ENCODE assay signal across 25 cellular contexts in the genomic region with DNA sequence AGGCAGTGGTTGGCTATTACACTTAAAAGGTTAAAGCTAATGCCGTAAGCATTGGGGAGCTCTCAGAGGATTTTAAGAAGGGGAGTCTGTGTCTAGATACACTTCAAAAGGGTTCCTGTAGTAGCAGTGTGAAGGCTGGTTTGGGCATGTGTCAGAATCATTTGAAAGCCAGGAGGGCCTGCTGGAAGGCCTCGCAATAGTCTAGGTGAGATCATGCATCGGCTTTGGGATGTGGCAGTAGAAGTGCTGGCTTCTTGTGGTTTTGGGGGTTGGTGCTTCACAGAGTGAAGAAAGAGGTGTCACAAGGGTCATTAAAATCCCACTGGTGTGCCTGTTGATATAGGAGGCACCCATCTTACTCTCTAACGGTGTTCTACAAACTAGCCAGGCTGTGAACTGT.
"Had no signal": no experiment of that assay in that cellular context is flagged by ENCODE, and none has a peak within 500 bp of the region (broad histone marks: within the 10 kb centered on the region; RNA-seq: fewer than 3 reads in every experiment).

No MANE protein-coding gene starts in this region.

- H3K36me3 ChIP-seq: esophagus squamous epithelium, sigmoid colon, spleen, transverse colon, upper lobe of right lung, uterus had no signal

- H3K27me3 ChIP-seq: esophagus squamous epithelium, sigmoid colon, spleen, transverse colon, upper lobe of right lung, uterus had no signal

- H3K4me1 ChIP-seq: psoas muscle, sigmoid colon, upper lobe of right lung, uterus had no signal

- H3K36me3 Mint-ChIP-seq: memory B cell; mesothelial cell of epicardium; naive thymus-derived CD4-positive, alpha-beta T cell; stimulated activated memory B cell treated with anti-CD40 and anti-IgM and Interleukin-4, amounts not matched to agents 10 μg/mL and 1 μg/mL and 100 μg/mL, for 72 hours had no signal

- H3K9me3 Mint-ChIP-seq: effector memory CD8-positive, alpha-beta T cell; memory B cell; naive thymus-derived CD4-positive, alpha-beta T cell; stimulated activated memory B cell treated with anti-CD40 and anti-IgM and Interleukin-4, amounts not matched to agents 10 μg/mL and 1 μg/mL and 100 μg/mL, for 72 hours had no signal

- H3K4me3 Mint-ChIP-seq: effector memory CD8-positive, alpha-beta T cell; memory B cell; mesothelial cell of epicardium; naive thymus-derived CD4-positive, alpha-beta T cell; nephron; stimulated activated memory B cell treated with anti-CD40 and anti-IgM and Interleukin-4, amounts not matched to agents 10 μg/mL and 1 μg/mL and 100 μg/mL, for 72 hours had no signal

- H3K9me3 ChIP-seq: esophagus squamous epithelium, mucosa of descending colon, psoas muscle, sigmoid colon, spleen, transverse colon, upper lobe of right lung, uterus had no signal

- H3K27ac Mint-ChIP-seq: effector memory CD8-positive, alpha-beta T cell; memory B cell; mesothelial cell of epicardium; stimulated activated memory B cell treated with anti-CD40 and anti-IgM and Interleukin-4, amounts not matched to agents 10 μg/mL and 1 μg/mL and 100 μg/mL, for 72 hours had no signal

- DNase-seq: dermis blood vessel endothelial cell; effector memory CD8-positive, alpha-beta T cell; erythroblast; esophagus squamous epithelium; foreskin melanocyte; kidney; mucosa of descending colon; naive thymus-derived CD4-positive, alpha-beta T cell; nucleus accumbens; psoas muscle; right cardiac atrium; sigmoid colon; spleen; stimulated activated CD4-positive, alpha-beta T cell treated with anti-CD3 and anti-CD28 coated beads, Interleukin-4, amount 100 ng/mL, for 4 hours; stimulated activated naive CD8-positive, alpha-beta T cell treated with anti-CD3 and anti-CD28 coated beads, Interleukin-15, Interleukin-2, amounts not matched to agents 100 U/mL and 50 U/mL, for 24 hours; substantia nigra; transverse colon; upper lobe of right lung; uterus had no signal

- H3K4me3 ChIP-seq: coronary artery, esophagus squamous epithelium, lung, mucosa of descending colon, psoas muscle, sigmoid colon, spleen, transverse colon, upper lobe of right lung, uterus had no signal

- H3K4me1 Mint-ChIP-seq: memory B cell; stimulated activated memory B cell treated with anti-CD40 and anti-IgM and Interleukin-4, amounts not matched to agents 10 μg/mL and 1 μg/mL and 100 μg/mL, for 72 hours had no signal

- H3K27me3 Mint-ChIP-seq: effector memory CD8-positive, alpha-beta T cell; memory B cell; naive thymus-derived CD4-positive, alpha-beta T cell; stimulated activated memory B cell treated with anti-CD40 and anti-IgM and Interleukin-4, amounts not matched to agents 10 μg/mL and 1 μg/mL and 100 μg/mL, for 72 hours had no signal
